24 cellular contexts compared by ENCODE assay signal in genomic region chr14:48127674-48128073, GRCh38.
"Had no signal": no experiment of that assay in that cellular context is flagged by ENCODE, and none has a peak within 500 bp of the region (broad histone marks: within the 10 kb centered on the region; RNA-seq: fewer than 3 reads in every experiment).

No MANE protein-coding gene starts in this region.

- H3K27ac ChIP-seq: neutrophil, pancreas, prostate gland, right atrium auricular region, right lobe of liver, sigmoid colon, stomach, thoracic aorta, thyroid gland, tibial nerve, upper lobe of left lung, vagina had no signal

- H3K27me3 ChIP-seq: neutrophil, pancreas, right atrium auricular region, right lobe of liver, sigmoid colon, stomach, thyroid gland, tibial nerve, upper lobe of left lung, vagina had no signal

- H3K9me3 ChIP-seq: neutrophil, pancreas, prostate gland, right atrium auricular region, right lobe of liver, sigmoid colon, stomach, thoracic aorta, thyroid gland, tibial nerve, upper lobe of left lung, vagina had no signal

- H3K36me3 ChIP-seq: neutrophil, pancreas, prostate gland, right atrium auricular region, right lobe of liver, sigmoid colon, stomach, thoracic aorta, thyroid gland, tibial nerve, upper lobe of left lung, vagina had no signal

- DNase-seq: naive thymus-derived CD8-positive, alpha-beta T cell; nephron progenitor cell; nucleus accumbens; pancreas; retina; right lobe of liver; sigmoid colon; small intestine; stimulated activated CD4-positive, alpha-beta T cell treated with anti-CD3 and anti-CD28 coated beads, Interleukin-15, amount 100 ng/mL, for 24 hours; stimulated activated CD4-positive, alpha-beta T cell treated with anti-CD3 and anti-CD28 coated beads, Interleukin-2, amount 100 ng/mL, for 24 hours; stimulated activated CD4-positive, alpha-beta T cell treated with anti-CD3 and anti-CD28 coated beads, Interleukin-2, amount 100 ng/mL, for 48 hours; stimulated activated CD4-positive, alpha-beta T cell treated with anti-CD3 and anti-CD28 coated beads, Interleukin-4, amount 100 ng/mL, for 24 hours; stimulated activated naive B cell treated with anti-CD40 and anti-IgM and Interleukin-4, amounts not matched to agents 10 μg/mL and 1 μg/mL and 100 μg/mL, for 72 hours; stimulated activated naive CD4-positive, alpha-beta T cell treated with Interleukin-2 at 50 U/mL for 16 hours; stomach; thyroid gland; trophoblast cell; upper lobe of left lung had no signal

- H3K4me3 ChIP-seq: pancreas, prostate gland, right atrium auricular region, right lobe of liver, sigmoid colon, stomach, thoracic aorta, thyroid gland, tibial nerve, upper lobe of left lung, vagina had no signal

- H3K4me1 ChIP-seq: pancreas, prostate gland, right atrium auricular region, right lobe of liver, sigmoid colon, stomach, thyroid gland, tibial nerve, upper lobe of left lung, vagina had no signal
